Comparison of ENCODE assay signal across 11 cellular contexts in the genomic region with DNA sequence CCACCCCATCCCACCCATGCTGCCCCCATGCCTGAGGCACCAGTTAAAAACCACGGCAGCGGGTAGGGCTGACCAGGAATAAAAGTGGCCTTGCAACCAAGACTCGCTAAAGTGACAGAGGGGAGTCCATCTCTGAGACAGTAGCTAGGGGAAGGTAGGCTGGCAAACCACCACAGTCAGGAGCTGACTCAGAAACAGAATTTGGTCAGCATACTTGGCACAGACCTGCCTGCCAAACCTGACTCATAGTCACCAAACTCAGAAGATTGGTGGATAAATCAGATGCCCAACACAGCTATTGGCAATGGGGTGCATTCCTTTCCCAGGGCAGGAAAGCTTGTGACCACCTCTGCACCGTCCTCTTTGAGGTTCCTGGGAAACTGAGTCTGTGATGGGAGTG.
DNase-seq lines count a peak whose midpoint lies in the region; ATAC-seq and TF ChIP-seq lines count a peak whose summit lies in the region.
"Had no signal": no experiment of that assay in that cellular context is flagged by ENCODE, and none has a peak within 500 bp of the region (broad histone marks: within the 10 kb centered on the region; RNA-seq: fewer than 3 reads in every experiment).

No MANE protein-coding gene starts in this region.

- no peak for TF ChIP-seq CTCF in CD14-positive monocyte (IDR thresholded peaks at IDR 0.05)

- no peaks in the 10 kb centered on the region for H3K27me3 ChIP-seq in skeletal muscle satellite cell (ENCODE audit: control insufficient read depth, insufficient read depth, low read length)
- H3K27me3 ChIP-seq: transverse colon had no signal

- peak overlapping the region; percentile 78 for H3K9ac ChIP-seq in skeletal muscle satellite cell (ENCODE audit: low read depth, low read length)

- no peaks in the 10 kb centered on the region for H3K36me3 Mint-ChIP-seq in activated T-cell treated with anti-CD3 and anti-CD28 coated beads, Interleukin-2, amount 50 U/mL, for 24 hours (ENCODE audit: low read depth)
- no peaks in the 10 kb centered on the region for H3K36me3 Mint-ChIP-seq in CD14-positive monocyte
- no peaks in the 10 kb centered on the region for H3K36me3 Mint-ChIP-seq in activated T-helper 2 cell treated with anti-CD3 and anti-CD28 coated beads, Interferon-gamma antibody, Interleukin-2, Interleukin-4, amounts not matched to agents 10 μg/mL and 5 μg/mL and 100 μg/mL, durations not matched to agents 14 hours and 24 hours and 36 hours (ENCODE audit: low read depth)

- H3K27me3 Mint-ChIP-seq in activated T-cell treated with anti-CD3 and anti-CD28 coated beads, Interleukin-2, amount 50 U/mL, for 24 hours, result peaks cover 78% of the 10 kb centered on the region
- peaks cover 1 to 11% (median 3%) of the 10 kb centered on the region in 3 donors for H3K27me3 Mint-ChIP-seq in CD14-positive monocyte (ENCODE audit: low read depth in 3 of 3)
- peaks cover 2% of the 10 kb centered on the region for H3K27me3 Mint-ChIP-seq in activated T-helper 2 cell treated with anti-CD3 and anti-CD28 coated beads, Interferon-gamma antibody, Interleukin-2, Interleukin-4, amounts not matched to agents 10 μg/mL and 5 μg/mL and 100 μg/mL, durations not matched to agents 14 hours and 24 hours and 36 hours (ENCODE audit: low read depth)

- no peaks in the 10 kb centered on the region for H3K9me3 Mint-ChIP-seq in activated T-cell treated with anti-CD3 and anti-CD28 coated beads, Interleukin-2, amount 50 U/mL, for 24 hours
- H3K9me3 Mint-ChIP-seq in CD14-positive monocyte, result peaks cover 0 to 3% (median 0%) of the 10 kb centered on the region in 7 donors
- H3K9me3 Mint-ChIP-seq in activated T-helper 2 cell treated with anti-CD3 and anti-CD28 coated beads, Interferon-gamma antibody, Interleukin-2, Interleukin-4, amounts not matched to agents 10 μg/mL and 5 μg/mL and 100 μg/mL, durations not matched to agents 14 hours and 24 hours and 36 hours, result no peaks in the 10 kb centered on the region
- H3K9me3 Mint-ChIP-seq: activated T-helper 1 cell treated with anti-CD3 and anti-CD28 coated beads, Interleukin-12 subunit alpha, Interleukin-12 subunit beta, Interleukin-2, Interleukin-4 antibody, amounts not matched to agents 30 ng/mL and 10 ng/mL and 1 ng/mL, durations not matched to agents 14 hours and 24 hours and 36 hours had no signal

- H3K27ac Mint-ChIP-seq in activated T-cell treated with anti-CD3 and anti-CD28 coated beads, Interleukin-2, amount 50 U/mL, for 24 hours, result no peak overlapping the region
- H3K27ac Mint-ChIP-seq in CD14-positive monocyte, result no peak overlapping the region
- no peak overlapping the region for H3K27ac Mint-ChIP-seq in activated T-helper 2 cell treated with anti-CD3 and anti-CD28 coated beads, Interferon-gamma antibody, Interleukin-2, Interleukin-4, amounts not matched to agents 10 μg/mL and 5 μg/mL and 100 μg/mL, durations not matched to agents 14 hours and 24 hours and 36 hours

- DNase-seq in activated T-cell treated with anti-CD3 and anti-CD28 coated beads for 48 hours (ENCODE audit: low read depth) (peak; percentile 11), HS-5 (ENCODE audit: low read depth) (peak; percentile 53), astrocyte of the hippocampus (ENCODE audit: low read depth, low spot score) (peak; percentile 72), CD14-positive monocyte (ENCODE audit: low spot score) (no peak)
- DNase-seq in activated T-cell treated with anti-CD3 and anti-CD28 coated beads, Interleukin-2, amount 50 U/mL, for 24 hours, result no peak
- DNase-seq in activated T-helper 2 cell treated with anti-CD3 and anti-CD28 coated beads, Interferon-gamma antibody, Interleukin-2, Interleukin-4, amounts not matched to agents 10 μg/mL and 5 μg/mL and 100 μg/mL, durations not matched to agents 14 hours and 24 hours and 36 hours (ENCODE audit: low spot score), result no peak
- DNase-seq: AML-193, transverse colon had no signal

- no peaks in the 10 kb centered on the region for H3K9me3 ChIP-seq in skeletal muscle satellite cell (replicated peaks; ENCODE audit: low read length)
- H3K9me3 ChIP-seq: transverse colon had no signal

- H3K4me1 Mint-ChIP-seq in activated T-cell treated with anti-CD3 and anti-CD28 coated beads, Interleukin-2, amount 50 U/mL, for 24 hours (ENCODE audit: low read depth), result peaks cover 30% of the 10 kb centered on the region
- H3K4me1 Mint-ChIP-seq in CD14-positive monocyte, result peaks cover 30% of the 10 kb centered on the region
- peaks cover 11% of the 10 kb centered on the region for H3K4me1 Mint-ChIP-seq in activated T-helper 2 cell treated with anti-CD3 and anti-CD28 coated beads, Interferon-gamma antibody, Interleukin-2, Interleukin-4, amounts not matched to agents 10 μg/mL and 5 μg/mL and 100 μg/mL, durations not matched to agents 14 hours and 24 hours and 36 hours (ENCODE audit: low read depth)

- peak overlapping the region; percentile 21 for H3K4me2 ChIP-seq in skeletal muscle satellite cell (ENCODE audit: low read length)

- H3K4me1 ChIP-seq in skeletal muscle satellite cell (ENCODE audit: control insufficient read depth, insufficient read depth, low read length), result peaks cover 80% of the 10 kb centered on the region

- ATAC-seq in HG03039 (IDR thresholded peaks at IDR 0.05; ENCODE audit: unreplicated experiment), result no peak

- H3K4me3 ChIP-seq in skeletal muscle satellite cell (ENCODE audit: low read length), result no peak overlapping the region
- H3K4me3 ChIP-seq: transverse colon had no signal

- H3K36me3 ChIP-seq in skeletal muscle satellite cell (ENCODE audit: insufficient read depth, low read length), result no peaks in the 10 kb centered on the region
- H3K36me3 ChIP-seq: transverse colon had no signal

- H3K4me3 Mint-ChIP-seq in activated T-cell treated with anti-CD3 and anti-CD28 coated beads, Interleukin-2, amount 50 U/mL, for 24 hours, result no peak overlapping the region
- H3K4me3 Mint-ChIP-seq in CD14-positive monocyte, result no peak overlapping the region
- H3K4me3 Mint-ChIP-seq in activated T-helper 2 cell treated with anti-CD3 and anti-CD28 coated beads, Interferon-gamma antibody, Interleukin-2, Interleukin-4, amounts not matched to agents 10 μg/mL and 5 μg/mL and 100 μg/mL, durations not matched to agents 14 hours and 24 hours and 36 hours (ENCODE audit: low read depth), result no peak overlapping the region
- H3K4me3 Mint-ChIP-seq: activated T-helper 1 cell treated with anti-CD3 and anti-CD28 coated beads, Interleukin-12 subunit alpha, Interleukin-12 subunit beta, Interleukin-2, Interleukin-4 antibody, amounts not matched to agents 30 ng/mL and 10 ng/mL and 1 ng/mL, durations not matched to agents 14 hours and 24 hours and 36 hours had no signal

- intact Hi-C loops in CD14-positive monocyte (cut with micrococcal nuclease), result no loop called here
- intact Hi-C loops in activated T-helper 2 cell treated with anti-CD3 and anti-CD28 coated beads, Interferon-gamma antibody, Interleukin-2, Interleukin-4, amounts not matched to agents 10 μg/mL and 5 μg/mL and 100 μg/mL, durations not matched to agents 14 hours and 24 hours and 36 hours (cut with micrococcal nuclease), result loop anchor here (5.0 kb wide), 1 partner anchor 47 kb away; no protein-coding TSS in a partner anchor

Comparison
In these comparisons a context has a peak if more than half of its experiments do, and no peak if none do; other contexts are left out.
1. DNase-seq: peak in activated T-cell treated with anti-CD3 and anti-CD28 coated beads for 48 hours (single experiment), HS-5 (single experiment) and astrocyte of the hippocampus (single experiment); none in activated T-cell treated with anti-CD3 and anti-CD28 coated beads, Interleukin-2, amount 50 U/mL, for 24 hours (single experiment), CD14-positive monocyte (single experiment) and activated T-helper 2 cell treated with anti-CD3 and anti-CD28 coated beads, Interferon-gamma antibody, Interleukin-2, Interleukin-4, amounts not matched to agents 10 μg/mL and 5 μg/mL and 100 μg/mL, durations not matched to agents 14 hours and 24 hours and 36 hours (single experiment).